In the genomic region with DNA sequence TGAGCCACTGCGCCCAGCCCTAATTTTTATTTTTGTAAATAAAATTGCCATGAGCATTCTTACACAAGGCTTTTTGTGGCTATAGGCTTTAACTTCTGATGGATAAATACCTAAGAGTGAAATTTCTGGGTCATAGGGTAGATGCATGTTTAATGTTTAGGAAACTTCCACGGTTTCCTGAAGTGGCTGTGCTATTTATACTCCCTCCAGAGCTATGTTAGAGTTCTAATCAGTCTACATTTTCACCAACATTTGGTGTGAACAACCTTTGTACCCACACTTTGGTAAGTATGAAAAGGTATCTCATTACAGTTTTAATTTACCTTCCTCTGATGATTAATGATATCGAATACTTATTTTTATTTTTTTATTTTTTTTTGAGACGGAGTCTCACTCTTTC, we compare ENCODE assay signal across 31 cellular contexts. TPM values are rescaled to one million over a fixed set of nuclear protein-coding genes. Genes with fewer than 3 reads are reported as not detected.
"Had no signal": no experiment of that assay in that cellular context is flagged by ENCODE, and none has a peak within 500 bp of the region (broad histone marks: within the 10 kb centered on the region; RNA-seq: fewer than 3 reads in every experiment).

No MANE protein-coding gene starts in this region.

- H3K9me3 ChIP-seq: neutrophil, pancreas, prostate gland, right lobe of liver, sigmoid colon, stomach, thoracic aorta, thyroid gland, tibial nerve, upper lobe of left lung, vagina had no signal

- H3K4me1 ChIP-seq: pancreas, prostate gland, right lobe of liver, sigmoid colon, stomach, tibial nerve, vagina had no signal

- ATAC-seq: naive thymus-derived CD8-positive, alpha-beta T cell; natural killer cell treated with Interleukin-12 subunit alpha and Interleukin-12 subunit beta and Interleukin-15 and Interleukin-18, amount 100 ng/mL, for 72 hours; pancreas; right cardiac atrium; right lobe of liver; stimulated activated effector memory CD8-positive, alpha-beta T cell treated with anti-CD3 and anti-CD28 coated beads, Interleukin-12 subunit alpha, Interleukin-12 subunit beta, amount 100 ng/mL, for 72 hours; stimulated activated naive B cell treated with anti-CD40 and anti-IgM and Interleukin-4, amounts not matched to agents 10 μg/mL and 1 μg/mL and 100 μg/mL, for 72 hours had no signal

- H3K36me3 ChIP-seq: neutrophil, pancreas, prostate gland, right lobe of liver, sigmoid colon, stomach, thoracic aorta, thyroid gland, tibial nerve, upper lobe of left lung, vagina had no signal

- H3K4me3 ChIP-seq: pancreas, prostate gland, right lobe of liver, sigmoid colon, stomach, thoracic aorta, thyroid gland, tibial nerve, upper lobe of left lung, vagina had no signal

- DNase-seq: naive thymus-derived CD8-positive, alpha-beta T cell; nephron progenitor cell; nucleus accumbens; pancreas; retina; right cardiac atrium; right lobe of liver; sigmoid colon; small intestine; stimulated activated CD4-positive, alpha-beta T cell treated with anti-CD3 and anti-CD28 coated beads, Interleukin-15, amount 100 ng/mL, for 24 hours; stimulated activated CD4-positive, alpha-beta T cell treated with anti-CD3 and anti-CD28 coated beads, Interleukin-2, amount 100 ng/mL, for 24 hours; stimulated activated CD4-positive, alpha-beta T cell treated with anti-CD3 and anti-CD28 coated beads, Interleukin-2, amount 100 ng/mL, for 48 hours; stimulated activated CD4-positive, alpha-beta T cell treated with anti-CD3 and anti-CD28 coated beads, Interleukin-4, amount 100 ng/mL, for 24 hours; stimulated activated naive B cell treated with anti-CD40 and anti-IgM and Interleukin-4, amounts not matched to agents 10 μg/mL and 1 μg/mL and 100 μg/mL, for 72 hours; stimulated activated naive CD4-positive, alpha-beta T cell treated with Interleukin-2 at 50 U/mL for 16 hours; stomach; thyroid gland; trophoblast cell; upper lobe of left lung had no signal

- H3K27ac ChIP-seq: neutrophil, pancreas, prostate gland, right lobe of liver, sigmoid colon, stomach, thoracic aorta, thyroid gland, tibial nerve, upper lobe of left lung, vagina had no signal

- H3K27me3 ChIP-seq: pancreas, right lobe of liver, thyroid gland, upper lobe of left lung, vagina had no signal

RNA-seq across cellular contexts. Expression of a gene that starts 6.1 kb away (rescaled TPM):
- total RNA-seq: naive thymus-derived CD8-positive, alpha-beta T cell; neural crest cell; osteocyte; pancreas; pulmonary artery endothelial cell; right lobe of liver; sigmoid colon; subcutaneous adipose tissue; thyroid gland; tibial nerve; ureter had no signal
- polyA plus RNA-seq: naive thymus-derived CD8-positive, alpha-beta T cell; small intestine had no signal
